In genomic region chr2:210171309-210172218, GRCh38 we compare ENCODE assay signal across 8 cellular contexts.
DNase-seq lines count a peak whose midpoint lies in the region; ATAC-seq, FAIRE-seq and TF ChIP-seq lines count a peak whose summit lies in the region.

Gene KANSL1L (minus strand): TSS chr2:210171409. CDS start chr2:210154582, 16,827 bp downstream.

- ATAC-seq in stimulated activated naive CD8-positive, alpha-beta T cell treated with anti-CD3 and anti-CD28 coated beads, Interleukin-15, Interleukin-2, amounts not matched to agents 100 U/mL and 50 U/mL, for 24 hours: peak; percentile 82

- H3K36me3 Mint-ChIP-seq in nephron (ENCODE audit: low read depth): no peaks in the 10 kb centered on the region

- peak within 1 kb of the TSS; percentile 99 for H3K27ac Mint-ChIP-seq in nephron

- peak; percentile 84 for FAIRE-seq in H54 (lab: Jason Lieb, UNC)

- H3K27ac ChIP-seq in RWPE1: peak within 1 kb of the TSS; percentile 94

- peak within 1 kb of the TSS; percentile 66 for H3K4me3 ChIP-seq in fibroblast of pulmonary artery (replicated peaks; ENCODE audit: low read depth, low read length)

- peaks cover 3% of the 10 kb centered on the region for H3K27me3 Mint-ChIP-seq in nephron (ENCODE audit: low read depth)

- no peak for TF ChIP-seq CTCF in RWPE1 (conservative IDR thresholded peaks at IDR 0.05; ENCODE audit: low read depth)
- TF ChIP-seq CTCF in fibroblast of pulmonary artery (IDR thresholded peaks at IDR 0.05; ENCODE audit: low read length, missing control alignments): no peak
- TF ChIP-seq CTCF in nephron (IDR thresholded peaks at IDR 0.05; ENCODE audit: unreplicated experiment in 3 of 3): no peak

- CTCF ChIA-PET in RWPE1 (lab: Yijun Ruan, JAX): interaction anchor here (0.6 kb wide), 1 partner anchor 19 kb away, joined by 3 read pairs; no protein-coding TSS in a partner anchor

- peak within 1 kb of the TSS; percentile 95 to 99 (median 98) for H3K4me3 Mint-ChIP-seq in nephron

- POLR2A ChIA-PET in RWPE1 (lab: Yijun Ruan, JAX; ENCODE audit: low non-redundant PET): interaction anchor here (0.5 kb wide), 1 partner anchor 200 kb away, joined by 3 read pairs; no protein-coding TSS in a partner anchor

- peaks cover 31% of the 10 kb centered on the region for H3K4me1 Mint-ChIP-seq in nephron

- DNase-seq in EL (peak; percentile 95), H54 (ENCODE audit: insufficient read length, low spot score) (peak; percentile 76), LoVo (ENCODE audit: low spot score) (peak; percentile 97), RWPE1 (ENCODE audit: low spot score) (peak; percentile 95), fibroblast of pulmonary artery (ENCODE audit: low read depth) (peak; percentile 97)
- DNase-seq in activated effector memory CD4-positive, alpha-beta T cell treated with Interleukin-2 at 50 U/mL for 16 hours: peak; percentile 94
- DNase-seq in stimulated activated naive CD8-positive, alpha-beta T cell treated with anti-CD3 and anti-CD28 coated beads, Interleukin-15, Interleukin-2, amounts not matched to agents 100 U/mL and 50 U/mL, for 24 hours: peak; percentile 99

- peak; percentile 48; the same call in 1 of the 2 replicates for TF ChIP-seq POLR2A in H54 (IDR thresholded peaks at IDR 0.05; ENCODE audit: low read depth, low read length)

- no peaks in the 10 kb centered on the region for H3K9me3 Mint-ChIP-seq in nephron

Comparison
In these comparisons a context has a peak if more than half of its experiments do, and no peak if none do; other contexts are left out.
1. Peak in every context shown above with its lines: DNase-seq, ATAC-seq, H3K4me3 ChIP-seq and H3K27ac ChIP-seq.